Comparison of ENCODE assay signal across 8 cellular contexts in the genomic region with DNA sequence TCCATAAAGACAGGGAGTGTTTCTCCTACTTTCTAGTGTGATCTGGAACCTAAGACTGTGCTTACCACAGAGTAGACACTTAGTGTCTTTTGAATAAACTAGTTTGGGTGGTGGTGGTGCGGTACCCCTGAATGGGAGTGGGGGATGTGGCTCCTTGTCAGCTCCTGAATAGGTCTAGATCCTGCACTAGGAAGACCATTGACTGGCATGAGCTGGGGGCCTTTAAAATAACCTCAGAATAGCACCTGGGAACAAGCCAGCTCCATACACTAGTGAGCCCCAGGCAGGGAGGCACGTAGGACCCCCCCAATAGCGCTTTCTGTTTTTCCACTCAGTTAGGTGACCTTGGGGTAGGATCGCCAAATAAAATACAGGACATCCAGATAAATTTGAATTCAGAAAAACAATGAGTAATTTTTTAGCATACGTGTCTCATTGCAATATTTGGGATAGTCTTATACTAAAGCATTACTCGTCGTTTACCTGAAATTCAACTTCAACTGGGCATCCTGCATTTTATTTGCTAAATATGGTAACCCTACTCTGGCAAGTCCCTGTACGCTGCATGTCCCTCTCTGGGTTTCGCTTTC. TPM values are rescaled to one million over a fixed set of nuclear protein-coding genes. Genes with fewer than 3 reads are reported as not detected.
A peak's percentile ranks its signal among the peaks of the same experiment; 100 is the strongest.
DNase-seq lines count a peak whose midpoint lies in the region; ATAC-seq, FAIRE-seq and TF ChIP-seq lines count a peak whose summit lies in the region.

No MANE protein-coding gene starts in this region.

- peaks cover 9% of the 10 kb centered on the region for H3K4me1 Mint-ChIP-seq in dendritic cell treated with granulocyte-macrophage colony-stimulating factor and Interleukin-4, amounts not matched to agents 40 ng/mL and 50 ng/mL, for 4 days (ENCODE audit: low read depth)
- peaks cover 35 to 50% of the 10 kb centered on the region in 2 donors for H3K4me1 Mint-ChIP-seq in natural killer cell treated with Interleukin-12 subunit alpha and Interleukin-12 subunit beta and Interleukin-15 and Interleukin-18, amount 100 ng/mL, for 72 hours (ENCODE audit: low read depth in 2 of 2)

- intact Hi-C loops in dendritic cell treated with granulocyte-macrophage colony-stimulating factor and Interleukin-4, amounts not matched to agents 40 ng/mL and 50 ng/mL, for 4 days (cut with micrococcal nuclease): loop anchor here (2.0 kb wide), 2 partner anchors 28 to 334 kb away; no protein-coding TSS in a partner anchor

- H3K36me3 Mint-ChIP-seq in dendritic cell treated with granulocyte-macrophage colony-stimulating factor and Interleukin-4, amounts not matched to agents 40 ng/mL and 50 ng/mL, for 4 days (ENCODE audit: low read depth): peaks cover 12% of the 10 kb centered on the region
- H3K36me3 Mint-ChIP-seq in natural killer cell treated with Interleukin-12 subunit alpha and Interleukin-12 subunit beta and Interleukin-15 and Interleukin-18, amount 100 ng/mL, for 72 hours: peaks cover 13% of the 10 kb centered on the region

- no peak for ATAC-seq in natural killer cell treated with Interleukin-12 subunit alpha and Interleukin-12 subunit beta and Interleukin-15 and Interleukin-18, amount 100 ng/mL, for 72 hours
- no peak for ATAC-seq in GM18861 (IDR thresholded peaks at IDR 0.05; ENCODE audit: unreplicated experiment)
- ATAC-seq in HG03469 (IDR thresholded peaks at IDR 0.05; ENCODE audit: unreplicated experiment): no peak

- TF ChIP-seq CTCF in AG10803 (conservative IDR thresholded peaks at IDR 0.05; ENCODE audit: low read length) (no peak), LNCaP clone FGC (IDR thresholded peaks at IDR 0.05; ENCODE audit: control insufficient read depth, extremely low read depth, insufficient read depth) (no peak)

- FAIRE-seq in HTR-8/SVneo (lab: Jason Lieb, UNC): no peak

- peak overlapping the region; percentile 74 for H3K4me3 ChIP-seq in AG10803 (ENCODE audit: low read length)
- peak overlapping the region; percentile 92 for H3K4me3 ChIP-seq in LNCaP clone FGC (ENCODE audit: low read depth, low read length)

- H3K27me3 Mint-ChIP-seq in dendritic cell treated with granulocyte-macrophage colony-stimulating factor and Interleukin-4, amounts not matched to agents 40 ng/mL and 50 ng/mL, for 4 days: peaks cover 9% of the 10 kb centered on the region
- no peaks in the 10 kb centered on the region for H3K27me3 Mint-ChIP-seq in natural killer cell treated with Interleukin-12 subunit alpha and Interleukin-12 subunit beta and Interleukin-15 and Interleukin-18, amount 100 ng/mL, for 72 hours

- peak overlapping the region; percentile 82 for H3K4me3 Mint-ChIP-seq in dendritic cell treated with granulocyte-macrophage colony-stimulating factor and Interleukin-4, amounts not matched to agents 40 ng/mL and 50 ng/mL, for 4 days
- H3K4me3 Mint-ChIP-seq in natural killer cell treated with Interleukin-12 subunit alpha and Interleukin-12 subunit beta and Interleukin-15 and Interleukin-18, amount 100 ng/mL, for 72 hours: peak overlapping the region; percentile 93

- no peak for DNase-seq in AG10803 (ENCODE audit: low read depth)
- DNase-seq in LNCaP clone FGC (ENCODE audit: low read depth): no peak
- DNase-seq in natural killer cell treated with Interleukin-12 subunit alpha and Interleukin-12 subunit beta and Interleukin-15 and Interleukin-18, amount 100 ng/mL, for 72 hours (ENCODE audit: low spot score): no peak
- no peak for DNase-seq in HTR-8/SVneo (ENCODE audit: insufficient read length, low spot score)
- no peak for DNase-seq in NCI-H187 (lab: John Stamatoyannopoulos, UW)

- H3K9me3 Mint-ChIP-seq in dendritic cell treated with granulocyte-macrophage colony-stimulating factor and Interleukin-4, amounts not matched to agents 40 ng/mL and 50 ng/mL, for 4 days: peaks cover 6% of the 10 kb centered on the region
- peaks cover 6% of the 10 kb centered on the region for H3K9me3 Mint-ChIP-seq in natural killer cell treated with Interleukin-12 subunit alpha and Interleukin-12 subunit beta and Interleukin-15 and Interleukin-18, amount 100 ng/mL, for 72 hours

- H3K27ac Mint-ChIP-seq in dendritic cell treated with granulocyte-macrophage colony-stimulating factor and Interleukin-4, amounts not matched to agents 40 ng/mL and 50 ng/mL, for 4 days: peak overlapping the region; percentile 91
- peak overlapping the region; percentile 93 to 97 for H3K27ac Mint-ChIP-seq in natural killer cell treated with Interleukin-12 subunit alpha and Interleukin-12 subunit beta and Interleukin-15 and Interleukin-18, amount 100 ng/mL, for 72 hours

RNA-seq across cellular contexts. Expression of gene AZIN2, which starts 45.6 kb away (rescaled TPM):
- 1 to 10 TPM; 2.4 to 4.4 TPM for total RNA-seq in natural killer cell treated with Interleukin-12 subunit alpha and Interleukin-12 subunit beta and Interleukin-15 and Interleukin-18, amount 100 ng/mL, for 72 hours

RNA-seq across cellular contexts. Expression of gene TRIM62, which starts 55.3 kb away (rescaled TPM):
- total RNA-seq in natural killer cell treated with Interleukin-12 subunit alpha and Interleukin-12 subunit beta and Interleukin-15 and Interleukin-18, amount 100 ng/mL, for 72 hours: 10 to 100 TPM in 1 of 2 donors, 1 to 10 TPM in 1; 8.7 to 15.0 TPM
